Comparison of ENCODE assay signal across 37 cellular contexts in the genomic region with DNA sequence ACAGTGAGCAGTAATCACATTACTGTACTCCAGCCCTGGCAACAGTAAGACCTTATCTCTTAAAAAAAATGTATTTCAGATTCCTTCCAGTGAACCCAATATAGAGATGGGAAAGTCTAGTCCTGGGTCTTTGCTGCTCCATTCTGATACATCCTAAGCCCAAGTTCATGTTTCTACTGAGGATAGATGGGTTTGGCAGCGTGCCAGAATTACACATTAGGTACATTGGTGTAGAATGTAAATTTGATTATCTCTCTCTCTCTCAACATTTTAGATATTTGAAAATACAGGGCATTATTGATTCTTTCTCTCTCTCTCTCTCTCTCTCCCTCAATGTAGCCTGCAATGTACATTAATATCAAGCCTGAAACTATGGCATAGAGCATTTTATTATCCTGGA. TPM values are rescaled to one million over a fixed set of nuclear protein-coding genes. Genes with fewer than 3 reads are reported as not detected.
"Had no signal": no experiment of that assay in that cellular context is flagged by ENCODE, and none has a peak within 500 bp of the region (broad histone marks: within the 10 kb centered on the region; RNA-seq: fewer than 3 reads in every experiment).

No MANE protein-coding gene starts in this region.

- H3K4me1 ChIP-seq: SJCRH30 had no signal

- H3K27ac Mint-ChIP-seq: activated B cell treated with CpG ODN at 0.5 μM for 24 hours; activated naive CD4-positive, alpha-beta T cell treated with anti-CD3 and anti-CD28 coated beads, Interleukin-2, amount 10 ng/mL, durations not matched to agents 7 days and 5 days; activated naive CD8-positive, alpha-beta T cell; activated naive CD8-positive, alpha-beta T cell treated with anti-CD3 and anti-CD28 coated beads, Interleukin-2, amount 50 U/mL, for 24 hours; activated T-helper 1 cell treated with anti-CD3 and anti-CD28 coated beads, Interleukin-12 subunit alpha, Interleukin-12 subunit beta, Interleukin-2, Interleukin-4 antibody, amounts not matched to agents 30 ng/mL and 10 ng/mL and 1 ng/mL, durations not matched to agents 14 hours and 24 hours and 36 hours; brain had no signal

- H3K4me1 Mint-ChIP-seq: activated B cell treated with CpG ODN at 0.5 μM for 24 hours; activated naive CD4-positive, alpha-beta T cell treated with anti-CD3 and anti-CD28 coated beads, Interleukin-2, amount 10 ng/mL, durations not matched to agents 7 days and 5 days; activated naive CD8-positive, alpha-beta T cell treated with anti-CD3 and anti-CD28 coated beads, Interleukin-2, amount 50 U/mL, for 24 hours; brain had no signal

- H3K36me3 ChIP-seq: MG63, SJCRH30 had no signal

- H3K27ac ChIP-seq: SJCRH30, VCaP had no signal

- H3K9me3 Mint-ChIP-seq: activated B cell treated with CpG ODN at 0.5 μM for 24 hours; activated naive CD4-positive, alpha-beta T cell treated with anti-CD3 and anti-CD28 coated beads, Interleukin-2, amount 10 ng/mL, durations not matched to agents 7 days and 5 days; activated naive CD8-positive, alpha-beta T cell treated with anti-CD3 and anti-CD28 coated beads, Interleukin-2, amount 50 U/mL, for 24 hours; activated T-cell treated with anti-CD3 and anti-CD28 coated beads, Interleukin-2, amount 50 U/mL, for 4 hours; activated T-helper 1 cell treated with anti-CD3 and anti-CD28 coated beads, Interleukin-12 subunit alpha, Interleukin-12 subunit beta, Interleukin-2, Interleukin-4 antibody, amounts not matched to agents 30 ng/mL and 10 ng/mL and 1 ng/mL, durations not matched to agents 14 hours and 24 hours and 36 hours; brain had no signal

- H3K9me3 ChIP-seq: MG63, SJCRH30 had no signal

- H3K36me3 Mint-ChIP-seq: activated naive CD4-positive, alpha-beta T cell treated with anti-CD3 and anti-CD28 coated beads, Interleukin-2, amount 10 ng/mL, durations not matched to agents 7 days and 5 days; activated naive CD8-positive, alpha-beta T cell; brain had no signal

- FAIRE-seq: bronchial epithelial cell had no signal

- H3K4me3 Mint-ChIP-seq: activated B cell treated with CpG ODN at 0.5 μM for 24 hours; activated naive CD4-positive, alpha-beta T cell treated with anti-CD3 and anti-CD28 coated beads, Interleukin-2, amount 10 ng/mL, durations not matched to agents 7 days and 5 days; activated naive CD8-positive, alpha-beta T cell; activated naive CD8-positive, alpha-beta T cell treated with anti-CD3 and anti-CD28 coated beads, Interleukin-2, amount 50 U/mL, for 24 hours; activated T-cell treated with anti-CD3 and anti-CD28 coated beads, Interleukin-2, amount 50 U/mL, for 4 hours; activated T-helper 1 cell treated with anti-CD3 and anti-CD28 coated beads, Interleukin-12 subunit alpha, Interleukin-12 subunit beta, Interleukin-2, Interleukin-4 antibody, amounts not matched to agents 30 ng/mL and 10 ng/mL and 1 ng/mL, durations not matched to agents 14 hours and 24 hours and 36 hours; brain had no signal

- H3K27me3 ChIP-seq: MG63, SJCRH30 had no signal

- DNase-seq: activated B cell treated with CpG ODN at 0.5 μM for 24 hours; activated CD4-positive, alpha-beta T cell treated with anti-CD3 and anti-CD28 coated beads for 48 hours; activated CD4-positive, alpha-beta T cell treated with anti-CD3 and anti-CD28 coated beads, Interleukin-2, amount 50 U/mL, for 4 hours; activated CD4-positive, CD25-positive, alpha-beta regulatory T cell treated with anti-CD3 and anti-CD28 coated beads, Interleukin-2, amount 50 U/mL, for 72 hours; activated CD8-positive, alpha-beta memory T cell treated with anti-CD3 and anti-CD28 coated beads, Interleukin-2, amount 50 U/mL, for 4 hours; activated naive CD4-positive, alpha-beta T cell treated with anti-CD3 and anti-CD28 coated beads, Interleukin-2, amount 10 ng/mL, durations not matched to agents 7 days and 5 days; activated naive CD8-positive, alpha-beta T cell treated with anti-CD3 and anti-CD28 coated beads, Interleukin-2, amount 50 U/mL, for 24 hours; activated T-cell treated with anti-CD3 and anti-CD28 coated beads for 4 hours; activated T-cell treated with anti-CD3 and anti-CD28 coated beads, Interleukin-2, amount 50 U/mL, for 4 hours; anterior cingulate cortex; caudate nucleus; cerebellar nuclear complex; Kasumi-1; KG1; MG63; NCI-H1048; NCI-H1105 treated with DMSO at 0.1 percent for 48 hours; NCI-H1436; NCI-H1694; NCI-H1930; NCI-H2081 treated with DMSO at 0.1 percent for 48 hours; NCI-H2171 treated with DMSO at 0.1 percent for 48 hours; NCI-H226; NCI-H446 treated with DMSO at 0.1 percent for 48 hours; NCI-H524; SHP77; SJCRH30; SW 1271; T-helper 1 cell; T-helper 2 cell; T-helper 9 cell had no signal

- ATAC-seq: activated naive CD8-positive, alpha-beta T cell treated with anti-CD3 and anti-CD28 coated beads, Interleukin-2, amount 50 U/mL, for 24 hours; activated T-cell treated with anti-CD3 and anti-CD28 coated beads, Interleukin-2, amount 50 U/mL, for 4 hours; Panc1 had no signal

- H3K4me3 ChIP-seq: MG63, SJCRH30 had no signal

RNA-seq across cellular contexts. Expression of gene RNF150, which starts 43.9 kb away (rescaled TPM):
- total RNA-seq: activated B cell treated with CpG ODN at 0.5 μM for 24 hours; activated T-helper 1 cell treated with anti-CD3 and anti-CD28 coated beads, Interleukin-12 subunit alpha, Interleukin-12 subunit beta, Interleukin-2, Interleukin-4 antibody, amounts not matched to agents 30 ng/mL and 10 ng/mL and 1 ng/mL, durations not matched to agents 14 hours and 24 hours and 36 hours had no signal
